14 cellular contexts compared by ENCODE assay signal in the genomic region with DNA sequence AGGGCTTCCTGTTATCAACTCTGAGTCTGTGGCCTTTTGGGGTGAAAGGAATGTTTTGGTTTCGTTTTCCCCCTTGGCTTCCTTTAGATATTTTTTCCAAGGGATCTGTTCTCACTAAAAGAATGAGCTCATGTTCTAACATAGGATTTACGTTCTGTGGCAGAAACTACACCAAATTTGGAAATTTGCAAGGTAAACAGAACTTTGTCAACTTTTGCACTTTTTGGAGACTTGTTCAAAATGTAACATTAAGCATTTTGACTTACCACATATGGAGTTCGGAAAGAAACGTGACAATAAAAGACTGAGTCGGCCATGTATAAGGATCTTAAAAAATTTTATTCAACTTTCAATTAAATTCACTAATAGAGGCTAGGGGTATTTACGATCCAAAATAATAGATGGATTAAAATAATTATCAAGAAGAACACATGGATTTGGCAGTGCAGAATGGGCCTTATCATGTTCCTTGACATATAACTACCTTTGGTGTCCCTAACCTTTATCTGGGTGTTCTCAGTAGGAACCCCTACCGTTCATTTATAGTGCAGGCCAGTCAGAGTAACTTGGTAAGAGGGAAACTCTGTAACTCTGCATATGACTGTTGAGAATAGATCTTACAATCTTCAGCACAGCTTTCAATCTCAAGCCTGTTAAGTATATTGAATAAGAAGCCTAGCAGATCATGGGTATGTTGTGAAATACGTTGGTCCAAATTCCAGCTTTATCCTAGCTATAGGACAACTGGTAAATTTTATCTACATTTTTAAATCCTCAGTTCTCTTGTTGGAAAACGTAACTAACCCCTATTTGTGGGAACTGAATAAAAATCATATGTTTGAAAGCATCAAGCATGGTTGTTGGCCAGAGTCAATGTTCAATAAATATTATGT. TPM values are rescaled to one million over a fixed set of nuclear protein-coding genes. Genes with fewer than 3 reads are reported as not detected.
A peak's percentile ranks its signal among the peaks of the same experiment; 100 is the strongest.
DNase-seq lines count a peak whose midpoint lies in the region; TF ChIP-seq lines count a peak whose summit lies in the region.
"Had no signal": no experiment of that assay in that cellular context is flagged by ENCODE, and none has a peak within 500 bp of the region (broad histone marks: within the 10 kb centered on the region; RNA-seq: fewer than 3 reads in every experiment).

No MANE protein-coding gene starts in this region.

- no peak for TF ChIP-seq CTCF in fibroblast of mammary gland (conservative IDR thresholded peaks at IDR 0.05; ENCODE audit: control insufficient read depth, insufficient read depth, low read depth, low read length)
- no peak for TF ChIP-seq CTCF in osteocyte (IDR thresholded peaks at IDR 0.05)

- peaks cover 50% of the 10 kb centered on the region for H3K4me1 Mint-ChIP-seq in osteocyte (ENCODE audit: unreplicated experiment)
- H3K4me1 Mint-ChIP-seq: neural progenitor cell had no signal

- peak overlapping the region; percentile 59 for H3K27ac Mint-ChIP-seq in osteocyte (ENCODE audit: unreplicated experiment)
- H3K27ac Mint-ChIP-seq: CD4-positive, alpha-beta memory T cell; neural progenitor cell; T-cell had no signal

- peak overlapping the region; percentile 27 for H3K4me3 ChIP-seq in fibroblast of mammary gland (ENCODE audit: control insufficient read depth, low read depth, low read length)
- H3K4me3 ChIP-seq: neural progenitor cell had no signal

- H3K4me3 Mint-ChIP-seq in osteocyte (ENCODE audit: unreplicated experiment) = no peak overlapping the region
- H3K4me3 Mint-ChIP-seq: neural progenitor cell, T-cell had no signal

- H3K9me3 Mint-ChIP-seq in osteocyte (ENCODE audit: unreplicated experiment) = no peaks in the 10 kb centered on the region
- H3K9me3 Mint-ChIP-seq: neural progenitor cell, T-cell had no signal

- H3K36me3 Mint-ChIP-seq in osteocyte (ENCODE audit: unreplicated experiment) = no peaks in the 10 kb centered on the region
- H3K36me3 Mint-ChIP-seq: CD4-positive, alpha-beta memory T cell; neural progenitor cell; T-cell had no signal

- H3K27me3 Mint-ChIP-seq in osteocyte (ENCODE audit: unreplicated experiment) = no peaks in the 10 kb centered on the region

- DNase-seq in AG20443 (ENCODE audit: low spot score) (peak; percentile 31), RPMI7951 (ENCODE audit: low read depth) (peak; percentile 77), fibroblast of mammary gland (ENCODE audit: low read depth) (peak; percentile 78), osteocyte (ENCODE audit: extremely low spot score, unreplicated experiment) (no peak), Ammon's horn (ENCODE audit: low spot score) (no peak), NCI-H2107 (lab: John Stamatoyannopoulos, UW) (no peak), GOT3 (lab: John Stamatoyannopoulos, UW) (no peak)
- DNase-seq in activated CD4-positive, alpha-beta T cell treated with anti-CD3 and anti-CD28 coated beads for 4 hours = no peak
- DNase-seq: activated CD8-positive, alpha-beta memory T cell treated with anti-CD3 and anti-CD28 coated beads, Interleukin-2, amount 50 U/mL, for 4 hours; CD4-positive, alpha-beta memory T cell; hippocampal formation; NCI-H524 treated with DMSO at 0.1 percent for 48 hours; T-cell had no signal

RNA-seq across cellular contexts. Expression of gene CPED1, which starts 11.8 kb away (rescaled TPM):
- total RNA-seq in RPMI7951 (2014; rRNA removed; shearing (Covaris generic)) = 28.2 and 33.6 TPM in 2 replicates
- total RNA-seq in osteocyte = 3.4 and 3.9 TPM in 2 replicates

RNA-seq across cellular contexts. Expression of gene ING3, which starts 49.8 kb away (rescaled TPM):
- total RNA-seq in RPMI7951 (2014; rRNA removed; shearing (Covaris generic)) = 20.7 and 28.7 TPM in 2 replicates
- 20.2 and 20.7 TPM in 2 replicates for total RNA-seq in osteocyte

Comparison
In these comparisons a context has a peak if more than half of its experiments do, and no peak if none do; other contexts are left out.
1. DNase-seq: peak in AG20443 (single experiment), RPMI7951 (single experiment) and fibroblast of mammary gland (single experiment); none in osteocyte (single experiment), Ammon's horn (single experiment), activated CD4-positive, alpha-beta T cell treated with anti-CD3 and anti-CD28 coated beads for 4 hours (0 of 2), NCI-H2107 (single experiment) and GOT3 (single experiment).